8 cellular contexts compared by ENCODE assay signal in genomic region chr18:77055429-77056310, GRCh38.
A peak's percentile ranks its signal among the peaks of the same experiment; 100 is the strongest.
DNase-seq lines count a peak whose midpoint lies in the region; ATAC-seq and TF ChIP-seq lines count a peak whose summit lies in the region.

No MANE protein-coding gene starts in this region.

- H3K36me3 Mint-ChIP-seq in T-helper 1 cell treated with Interleukin-12 subunit alpha and Interleukin-12 subunit beta and Interleukin-4 antibody, amounts not matched to agents 30 μg/mL and 1 μg/mL, for 36 hours (ENCODE audit: low read depth), result peaks cover 22% of the 10 kb centered on the region

- H3K27me3 Mint-ChIP-seq in T-helper 1 cell treated with Interleukin-12 subunit alpha and Interleukin-12 subunit beta and Interleukin-4 antibody, amounts not matched to agents 30 μg/mL and 1 μg/mL, for 36 hours (ENCODE audit: low read depth), result no peaks in the 10 kb centered on the region

- H3K27ac ChIP-seq in heart left ventricle (peak overlapping the region; percentile 53 to 99 (median 78)), spleen (peak overlapping the region; percentile 88 to 98 (median 95)), mammary epithelial cell (ENCODE audit: insufficient read depth, low read depth, low read length) (no peak overlapping the region)

- intact Hi-C loops in heart left ventricle (cut with DNase I) (loop anchor here (2.0 to 10.0 kb wide), 9 partner anchors 43 to 597 kb away; partner anchors contain the start of gene ZNF236 (in 1 of the 10)), spleen (cut with DNase I; ENCODE audit: low total_unique reads) (loop anchor here (10.0 kb wide), 1 partner anchor 49 kb away; no protein-coding TSS in a partner anchor), mammary epithelial cell (cut with micrococcal nuclease) (loop anchor here (5.0 kb wide), 1 partner anchor 253 kb away; no protein-coding TSS in a partner anchor)

- H3K9ac ChIP-seq in mammary epithelial cell (ENCODE audit: insufficient read depth, low read length), result no peak overlapping the region

- H3K9me3 ChIP-seq in heart left ventricle (no peaks in the 10 kb centered on the region), spleen (no peaks in the 10 kb centered on the region), mammary epithelial cell (replicated peaks; ENCODE audit: insufficient read depth, low read length) (no peaks in the 10 kb centered on the region)

- no peaks in the 10 kb centered on the region for H3K9me3 Mint-ChIP-seq in T-helper 1 cell treated with Interleukin-12 subunit alpha and Interleukin-12 subunit beta and Interleukin-4 antibody, amounts not matched to agents 30 μg/mL and 1 μg/mL, for 36 hours

- H3K4me1 Mint-ChIP-seq in T-helper 1 cell treated with Interleukin-12 subunit alpha and Interleukin-12 subunit beta and Interleukin-4 antibody, amounts not matched to agents 30 μg/mL and 1 μg/mL, for 36 hours (ENCODE audit: low read depth), result peaks cover 63% of the 10 kb centered on the region

- H3K4me1 ChIP-seq in heart left ventricle, result peaks cover 0 to 83% (median 52%) of the 10 kb centered on the region in 12 donors
- peaks cover 60 to 97% (median 84%) of the 10 kb centered on the region in 6 donors for H3K4me1 ChIP-seq in spleen
- H3K4me1 ChIP-seq in mammary epithelial cell (ENCODE audit: insufficient read depth, low read length), result no peaks in the 10 kb centered on the region

- H3K27ac Mint-ChIP-seq in T-helper 1 cell treated with Interleukin-12 subunit alpha and Interleukin-12 subunit beta and Interleukin-4 antibody, amounts not matched to agents 30 μg/mL and 1 μg/mL, for 36 hours, result peak overlapping the region; percentile 90

- peaks cover 47% of the 10 kb centered on the region for H3K79me2 ChIP-seq in mammary epithelial cell (ENCODE audit: insufficient read depth, low read length)

- peak overlapping the region; percentile 76 for H3K4me3 Mint-ChIP-seq in T-helper 1 cell treated with Interleukin-12 subunit alpha and Interleukin-12 subunit beta and Interleukin-4 antibody, amounts not matched to agents 30 μg/mL and 1 μg/mL, for 36 hours

- DNase-seq in heart left ventricle (peak in 3 of 5 donors; percentile 40 to 76 (median 51)), spleen (peak; percentile 94), mammary epithelial cell (no peak), DMS 273 (lab: John Stamatoyannopoulos, UW; ENCODE audit: unreplicated experiment) (no peak)

- no peak overlapping the region for H2AFZ ChIP-seq in mammary epithelial cell (ENCODE audit: low read depth, low read length)

- in situ Hi-C loops in mammary epithelial cell (cut with MboI; ENCODE audit: low sequenced_read_pairs in 2 of 2), result no loop called here

- no peaks in the 10 kb centered on the region for H3K36me3 ChIP-seq in heart left ventricle
- H3K36me3 ChIP-seq in spleen, result peaks cover 0 to 26% (median 0%) of the 10 kb centered on the region in 6 donors
- H3K36me3 ChIP-seq in mammary epithelial cell (ENCODE audit: insufficient read depth, low read length), result no peaks in the 10 kb centered on the region

- BruUV-seq in mammary epithelial cell (replicated peaks; lab: Mats Ljungman, UMichigan), result no TSS peak

- peak; percentile 15 for ATAC-seq in GM21390 (IDR thresholded peaks at IDR 0.05; ENCODE audit: unreplicated experiment)
- peak in 3 of 4 donors; percentile 16 to 52 (median 40) for ATAC-seq in heart left ventricle
- ATAC-seq in HG03342 (IDR thresholded peaks at IDR 0.05; ENCODE audit: unreplicated experiment), result no peak
- ATAC-seq in GM18517 (IDR thresholded peaks at IDR 0.05; ENCODE audit: unreplicated experiment), result no peak

- no peaks in the 10 kb centered on the region for H4K20me1 ChIP-seq in mammary epithelial cell (ENCODE audit: insufficient read depth, low read length)

- dilution Hi-C loops in mammary epithelial cell (cut with HindIII; ENCODE audit: low sequenced_read_pairs), result no loop called here

- 69 to 81% (median 75%) methylated on average over 13 to 16 of the region's 16 CpGs for whole genome bisulfite sequencing in heart left ventricle, 4 donors
- WGBS in spleen, 5 donors, result 14 to 32% (median 22%) methylated on average over 14 to 16 of the region's 16 CpGs
- WGBS in mammary epithelial cell (ENCODE audit: low coverage, missing lambda C conversion rate), result 96% methylated on average over 16 of the region's 16 CpGs

- H3K27me3 ChIP-seq in heart left ventricle (no peaks in the 10 kb centered on the region), spleen (replicated peaks in 1 of 7) (no peaks in the 10 kb centered on the region), mammary epithelial cell (ENCODE audit: insufficient read depth, low read length) (no peaks in the 10 kb centered on the region)

- TF ChIP-seq CTCF in heart left ventricle (IDR thresholded peaks at IDR 0.05), result no peak
- no peak for TF ChIP-seq CTCF in spleen (IDR thresholded peaks at IDR 0.05 in 8 of 11, conservative IDR thresholded peaks at IDR 0.05 in 3 of 11)
- TF ChIP-seq CTCF in mammary epithelial cell (conservative IDR thresholded peaks at IDR 0.05 in 1 of 2, IDR thresholded peaks at IDR 0.05 in 1 of 2; ENCODE audit: extremely low read depth in 1 of 2, insufficient read depth in 1 of 2, low read depth in 1 of 2, low read length in 2 of 2), result no peak

- no peak for TF ChIP-seq POLR2A in heart left ventricle (IDR thresholded peaks at IDR 0.05)
- TF ChIP-seq POLR2A in spleen (IDR thresholded peaks at IDR 0.05), result no peak

- no peak overlapping the region for H3K4me2 ChIP-seq in mammary epithelial cell (ENCODE audit: insufficient read depth, low read depth, low read length)

- peak overlapping the region in 2 of 12 donors; percentile 12 to 20 for H3K4me3 ChIP-seq in heart left ventricle
- peak overlapping the region in 4 of 8 donors; percentile 15 to 61 (median 22) for H3K4me3 ChIP-seq in spleen
- H3K4me3 ChIP-seq in mammary epithelial cell (replicated peaks in 1 of 3; ENCODE audit: insufficient read depth in 1 of 3, low read depth in 2 of 3, low read length in 3 of 3), result no peak overlapping the region

- CTCF ChIA-PET in mammary epithelial cell (lab: Charles Lee; ENCODE audit: low non-redundant PET), result no interaction called here

Comparison
In these comparisons a context has a peak if more than half of its experiments do, and no peak if none do; other contexts are left out.
1. ATAC-seq: peak in GM21390 (single experiment) and heart left ventricle (3 of 4); none in HG03342 (single experiment) and GM18517 (single experiment).
2. DNase-seq: peak in heart left ventricle (3 of 5) and spleen (single experiment); none in mammary epithelial cell (single experiment) and DMS 273 (single experiment).